ENCODE assay signal across 8 cellular contexts in the genomic region with DNA sequence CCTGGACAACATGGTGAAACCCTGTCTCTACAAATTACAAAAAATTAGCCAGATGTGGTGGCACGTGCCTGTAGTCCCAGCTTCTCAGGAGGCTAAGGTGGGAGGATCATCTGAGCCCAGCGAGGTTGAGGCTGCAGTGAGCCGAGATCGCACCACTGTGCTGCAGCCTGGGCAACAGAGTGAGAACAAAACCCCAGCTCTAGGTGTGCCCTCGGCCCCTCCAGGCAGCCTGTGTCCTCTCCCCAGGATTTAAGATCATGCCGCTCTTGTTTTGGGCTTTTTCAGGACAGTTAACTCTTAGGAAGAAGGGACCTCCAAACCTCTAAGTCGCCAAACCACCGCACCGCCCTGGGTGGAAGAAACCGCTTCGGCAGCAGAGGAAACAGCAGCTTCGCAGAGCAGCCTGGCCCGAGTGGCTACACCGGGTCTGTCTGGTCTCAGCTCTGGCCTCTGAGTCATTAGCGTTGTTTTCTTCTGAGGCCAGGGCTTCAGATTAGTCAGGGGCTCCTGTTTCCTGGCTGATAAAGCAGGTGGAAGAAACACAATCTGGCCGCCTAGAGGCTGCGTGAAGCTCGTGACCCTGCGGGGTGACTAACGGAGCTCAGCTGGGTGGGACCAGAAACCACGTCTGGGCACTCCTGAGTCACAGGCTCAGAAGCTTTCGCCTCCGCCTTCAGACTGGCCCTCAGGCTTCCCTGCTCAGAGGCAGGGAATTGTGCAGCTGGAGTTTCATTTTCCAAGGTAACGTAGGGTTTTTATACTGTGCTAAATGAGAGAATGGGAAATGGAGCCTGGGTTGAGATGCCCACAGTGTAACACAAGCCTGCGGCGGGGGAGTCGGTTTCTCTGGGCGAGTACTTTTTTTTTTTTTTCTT. TPM values are rescaled to one million over a fixed set of nuclear protein-coding genes. Genes with fewer than 3 reads are reported as not detected.
A peak's percentile ranks its signal among the peaks of the same experiment; 100 is the strongest.
DNase-seq lines count a peak whose midpoint lies in the region; ATAC-seq, FAIRE-seq and TF ChIP-seq lines count a peak whose summit lies in the region.

No MANE protein-coding gene starts in this region.

- H3K4me1 ChIP-seq in A549 (peaks cover 47% of the 10 kb centered on the region), osteoblast (ENCODE audit: insufficient read depth, low read length) (peaks cover 34% of the 10 kb centered on the region), testis (peaks cover 14% of the 10 kb centered on the region)

- ATAC-seq in A549 (peak; percentile 93 to 98), GM18867 (IDR thresholded peaks at IDR 0.05; ENCODE audit: unreplicated experiment) (peak; percentile 83), HG03064 (IDR thresholded peaks at IDR 0.05; ENCODE audit: low read depth, unreplicated experiment) (peak; percentile 76)

- TF ChIP-seq EP300 in A549 (IDR thresholded peaks at IDR 0.05) = peak; percentile 37 to 54; a peak in 2 of 5 replicates

- TF ChIP-seq CTCF in A549 (IDR thresholded peaks at IDR 0.05) = no peak
- no peak for TF ChIP-seq CTCF in fibroblast of mammary gland (conservative IDR thresholded peaks at IDR 0.05; ENCODE audit: control insufficient read depth, insufficient read depth, low read depth, low read length)
- TF ChIP-seq CTCF in osteoblast (IDR thresholded peaks at IDR 0.05; ENCODE audit: extremely low read depth, low read depth, low read length) = no peak
- TF ChIP-seq CTCF in testis (IDR thresholded peaks at IDR 0.05) = no peak

- intact Hi-C loops in testis (cut with DNase I; ENCODE audit: low total_unique reads) = no loop called here

- peaks cover 7% of the 10 kb centered on the region for H3K79me2 ChIP-seq in osteoblast (ENCODE audit: insufficient read depth, low read length)

- no peaks in the 10 kb centered on the region for H3K36me3 ChIP-seq in osteoblast (ENCODE audit: insufficient read depth, low read length)
- H3K36me3 ChIP-seq in testis (ENCODE audit: low read depth, missing control alignments) = no peaks in the 10 kb centered on the region

- peak; percentile 7 to 22; a peak in 1 of 5 replicates for TF ChIP-seq RAD21 in A549 (conservative IDR thresholded peaks at IDR 0.05 in 1 of 2, IDR thresholded peaks at IDR 0.05 in 1 of 2)

- CTCF ChIA-PET in A549 (lab: Yijun Ruan, JAX) = interaction anchor here (1.0 to 4.0 kb wide), 5 partner anchors 7 to 201 kb away, joined by 3 to 18 read pairs (median 6); no protein-coding TSS in a partner anchor

- peak; percentile 51 for TF ChIP-seq POLR2A in A549 (IDR thresholded peaks at IDR 0.05; ENCODE audit: low read length)
- TF ChIP-seq POLR2A in testis (IDR thresholded peaks at IDR 0.05) = no peak

- POLR2A ChIA-PET in A549 (lab: Yijun Ruan, JAX) = interaction anchor here (0.5 to 3.8 kb wide), 17 partner anchors 10 to 536 kb away, joined by 3 to 64 read pairs (median 6); partner anchors contain the start of genes CLDN14 and MORC3

- DNase-seq in A549 (ENCODE audit: low read depth in 1 of 2, low spot score in 1 of 2) (peak; percentile 92 to 95), OCI-M2 (lab: John Stamatoyannopoulos, UW; ENCODE audit: unreplicated experiment) (peak; percentile 93), fibroblast of mammary gland (ENCODE audit: low read depth) (peak; percentile 99), osteoblast (ENCODE audit: insufficient read length, low spot score, missing footprints) (peak; percentile 97), testis (peak; percentile 76)
- peak; percentile 82 to 87 for DNase-seq in activated T-cell treated with anti-CD3 and anti-CD28 coated beads, Interleukin-2, amount 50 U/mL, for 48 hours

- WGBS in A549 (ENCODE audit: missing lambda C conversion rate) = 1% methylated on average over 13 of the region's 28 CpGs
- WGBS in testis, 2 donors = 32 to 42% methylated on average over 19 to 28 of the region's 28 CpGs

- no peaks in the 10 kb centered on the region for H3K27me3 ChIP-seq in osteoblast (ENCODE audit: insufficient read depth, low read length)
- H3K27me3 ChIP-seq in testis = no peaks in the 10 kb centered on the region

- H3K4me3 ChIP-seq in A549 = peak overlapping the region; percentile 50
- peak overlapping the region; percentile 17 for H3K4me3 ChIP-seq in fibroblast of mammary gland (ENCODE audit: control insufficient read depth, low read depth, low read length)
- peak overlapping the region; percentile 61 for H3K4me3 ChIP-seq in osteoblast (ENCODE audit: insufficient read depth, low read length)
- H3K4me3 ChIP-seq in testis = no peak overlapping the region

- H3K27ac ChIP-seq in A549 (peak overlapping the region; percentile 93 to 95), osteoblast (ENCODE audit: low read depth, low read length) (peak overlapping the region; percentile 92), testis (peak overlapping the region; percentile 4 to 55)

- FAIRE-seq in A549 (lab: Jason Lieb, UNC) = no peak

- no peaks in the 10 kb centered on the region for H4K20me1 ChIP-seq in osteoblast (ENCODE audit: insufficient read depth, low read length)

- H2AFZ ChIP-seq in osteoblast (ENCODE audit: low read length) = peak overlapping the region; percentile 77

- H3K9me3 ChIP-seq in A549 = no peaks in the 10 kb centered on the region
- no peaks in the 10 kb centered on the region for H3K9me3 ChIP-seq in osteoblast (ENCODE audit: low read depth, low read length)
- no peaks in the 10 kb centered on the region for H3K9me3 ChIP-seq in testis

- peak overlapping the region; percentile 95 for H3K4me2 ChIP-seq in A549
- peak overlapping the region; percentile 79 for H3K4me2 ChIP-seq in osteoblast (ENCODE audit: insufficient read depth, low read length)

TF ChIP-seq in A549, 52 proteins besides CTCF, POLR2A, EP300 and RAD21 (continues in another document):
- TF ChIP-seq RARB (CRISPR knock-in tag; IDR thresholded peaks at IDR 0.05) = no peak
- TF ChIP-seq MAFK (IDR thresholded peaks at IDR 0.05; ENCODE audit: partially characterized antibody) = no peak
- TF ChIP-seq HDAC2 (IDR thresholded peaks at IDR 0.05) = no peak
- TF ChIP-seq BCL3 (IDR thresholded peaks at IDR 0.05) = peak; percentile 64; the same call in 1 of the 3 replicates
- TF ChIP-seq SMC3 (IDR thresholded peaks at IDR 0.05) = peak; percentile 12; the same call in 1 of the 3 replicates
- no peak for TF ChIP-seq KDM1A (IDR thresholded peaks at IDR 0.05; ENCODE audit: low read depth)
- no peak for TF ChIP-seq TFCP2L1 (CRISPR knock-in tag; IDR thresholded peaks at IDR 0.05)
- no peak for TF ChIP-seq CBX8 (IDR thresholded peaks at IDR 0.05)
- TF ChIP-seq GATA3 (IDR thresholded peaks at IDR 0.05; ENCODE audit: borderline replicate concordance) = peak; percentile 58; the same call in 1 of the 2 replicates
- TF ChIP-seq MAZ (IDR thresholded peaks at IDR 0.05; ENCODE audit: borderline replicate concordance, low read depth, low read length) = no peak
- TF ChIP-seq RCOR1 (IDR thresholded peaks at IDR 0.05; ENCODE audit: low read depth, low read length) = no peak
- TF ChIP-seq EHMT2 (IDR thresholded peaks at IDR 0.05; ENCODE audit: low read depth) = no peak
- no peak for TF ChIP-seq NPAS2 (CRISPR knock-in tag; IDR thresholded peaks at IDR 0.05; ENCODE audit: borderline replicate concordance)
- TF ChIP-seq CHD2 (IDR thresholded peaks at IDR 0.05; ENCODE audit: low read length, partially characterized antibody) = no peak
- TF ChIP-seq FOSB (CRISPR knock-in tag; IDR thresholded peaks at IDR 0.05) = no peak
- TF ChIP-seq MYC (IDR thresholded peaks at IDR 0.05; ENCODE audit: borderline replicate concordance, low read length) = no peak
- TF ChIP-seq ZSCAN20 (CRISPR knock-in tag; IDR thresholded peaks at IDR 0.05) = no peak
- no peak for TF ChIP-seq NR3C1 (IDR thresholded peaks at IDR 0.05)
- TF ChIP-seq EHF (CRISPR knock-in tag; IDR thresholded peaks at IDR 0.05) = no peak
- peak; percentile 64 for TF ChIP-seq JUNB (IDR thresholded peaks at IDR 0.05)
- TF ChIP-seq ZFP36 (IDR thresholded peaks at IDR 0.05; ENCODE audit: borderline replicate concordance, partially characterized antibody) = peak; percentile 21
- TF ChIP-seq JUN (IDR thresholded peaks at IDR 0.05) = peak; percentile 28 to 71; a peak in 4 of 5 replicates
- no peak for TF ChIP-seq NFE2L2 (conservative IDR thresholded peaks at IDR 0.05; ENCODE audit: low read length)
- TF ChIP-seq BHLHE40 (IDR thresholded peaks at IDR 0.05; ENCODE audit: low read depth, low read length) = no peak

RNA-seq across cellular contexts. Expression of gene CHAF1B, which starts 44.7 kb away (rescaled TPM):
- polyA plus RNA-seq in A549 (2011; rRNA removed) (12.6 and 16.9 TPM in 2 replicates), A549 (2017; fragmentation: RNase III; extraction: RNeasy Plus Mini Kit Qiagen cat#74134 plus additional on column Dnase treatment) (12.9 to 13.3 TPM (median 13.3 TPM) in 3 replicates), testis (ENCODE audit: insufficient read depth, low read depth, low replicate concordance) (6.5 TPM)
- polyA plus RNA-seq in A549 (2012; cell fraction: cytosol; rRNA removed) = 11.7 and 13.4 TPM in 2 replicates
- 8.3 and 12.9 TPM in 2 replicates for polyA plus RNA-seq in A549 (2012; cell fraction: nucleus; rRNA removed)
- polyA minus RNA-seq in A549 (2011; rRNA and poly(A)+ RNA removed) = 8.6 TPM in 2 replicates
- total RNA-seq in osteoblast (1.8 and 2.4 TPM in 2 replicates), testis (1 to 10 TPM; 5.2 to 6.2 TPM)

RNA-seq across cellular contexts. Expression of gene CLDN14, which starts 50.0 kb away (rescaled TPM):
- not detected in 2 replicates for polyA plus RNA-seq in A549 (2011; rRNA removed)
- polyA plus RNA-seq in A549 (2012; cell fraction: cytosol; rRNA removed) = 0.04 and 0.13 TPM in 2 replicates
- polyA plus RNA-seq in A549 (2012; cell fraction: nucleus; rRNA removed) = 0.17 and 0.29 TPM in 2 replicates
- 0.05 TPM in 1 of 3 replicates, not detected in the others for polyA plus RNA-seq in A549 (2017; fragmentation: RNase III; extraction: RNeasy Plus Mini Kit Qiagen cat#74134 plus additional on column Dnase treatment)
- 0.19 TPM in 1 of 2 replicates, not detected in the other for polyA minus RNA-seq in A549 (2011; rRNA and poly(A)+ RNA removed)
- 0.29 and 0.36 TPM in 2 replicates for total RNA-seq in osteoblast
- total RNA-seq in testis = under 1 TPM; 0.31 TPM
- polyA plus RNA-seq in testis (ENCODE audit: insufficient read depth, low read depth, low replicate concordance) = 0.96 TPM

Comparison
In these comparisons a context has a peak if more than half of its experiments do, and no peak if none do; other contexts are left out.
1. H3K27ac ChIP-seq: peak in every context shown above with its lines; median percentile 94 in A549; 92 in osteoblast; 30 in testis.
2. H3K4me3 ChIP-seq: peak in A549 (single experiment), fibroblast of mammary gland (single experiment) and osteoblast (single experiment); none in testis (0 of 2).
3. Peak in every context shown above with its lines, with median percentiles within 50 percentile points of each other: ATAC-seq and DNase-seq.